ENCODE assay signal across 8 cellular contexts in genomic region chr1:15886613-15887167, GRCh38. TPM values are rescaled to one million over a fixed set of nuclear protein-coding genes. Genes with fewer than 3 reads are reported as not detected.
DNase-seq lines count a peak whose midpoint lies in the region; ATAC-seq, FAIRE-seq and TF ChIP-seq lines count a peak whose summit lies in the region.

No MANE protein-coding gene starts in this region.

- intact Hi-C loops in activated B cell treated with CpG ODN at 0.5 μM for 24 hours (cut with micrococcal nuclease): no loop called here

- CTCF ChIA-PET in activated B cell treated with CpG ODN at 0.5 μM for 24 hours (lab: Charles Lee): interaction anchor here (1.5 to 1.6 kb wide), 2 partner anchors 19 to 27 kb away, joined by 3 read pairs; no protein-coding TSS in a partner anchor

- POLR2A ChIA-PET in activated B cell treated with CpG ODN at 0.5 μM for 24 hours (lab: Charles Lee): interaction anchor here (0.5 to 3.2 kb wide), 11 partner anchors 36 to 486 kb away, joined by 3 to 28 read pairs (median 6); partner anchors contain the start of genes SPEN and ZBTB17

- peak overlapping the region; percentile 75 for H3K4me3 Mint-ChIP-seq in activated B cell treated with CpG ODN at 0.5 μM for 24 hours

- H3K27me3 Mint-ChIP-seq in activated B cell treated with CpG ODN at 0.5 μM for 24 hours: no peaks in the 10 kb centered on the region

- H3K27me3 ChIP-seq in iPS-15b (ENCODE audit: control insufficient read depth, insufficient read depth, low read length) (no peaks in the 10 kb centered on the region), small intestine (ENCODE audit: control insufficient read depth in 2 of 2, insufficient read depth in 2 of 2, low read length in 2 of 2) (no peaks in the 10 kb centered on the region)

- H3K4me3 ChIP-seq in iPS-15b (ENCODE audit: low read depth, low read length): peak overlapping the region; percentile 28
- peak overlapping the region in 1 of 2 donors; percentile 19 for H3K4me3 ChIP-seq in small intestine (ENCODE audit: low read depth in 1 of 2, low read length in 2 of 2)

- H3K4me1 ChIP-seq in iPS-15b (ENCODE audit: control insufficient read depth, insufficient read depth, low read length) (peaks cover 11% of the 10 kb centered on the region), small intestine (ENCODE audit: control insufficient read depth in 2 of 2, insufficient read depth in 1 of 2, low read depth in 1 of 2, low read length in 1 of 2) (peaks cover 2 to 4% of the 10 kb centered on the region in 2 donors)

- peaks cover 72% of the 10 kb centered on the region for H3K4me1 Mint-ChIP-seq in activated B cell treated with CpG ODN at 0.5 μM for 24 hours

- no peaks in the 10 kb centered on the region for H3K36me3 ChIP-seq in iPS-15b (ENCODE audit: control insufficient read depth, insufficient read depth, low read length)
- H3K36me3 ChIP-seq in small intestine (ENCODE audit: control insufficient read depth in 2 of 2, insufficient read depth in 2 of 2, low read length in 2 of 2): peaks cover 0 to 2% of the 10 kb centered on the region in 2 donors

- no peaks in the 10 kb centered on the region for H3K9me3 ChIP-seq in iPS-15b (ENCODE audit: control insufficient read depth, insufficient read depth, low read length)
- no peaks in the 10 kb centered on the region for H3K9me3 ChIP-seq in small intestine (ENCODE audit: control insufficient read depth, low read depth)

- no peak overlapping the region for H3K9ac ChIP-seq in iPS-15b (ENCODE audit: low read depth, low read length)

- FAIRE-seq in small intestine (lab: Jason Lieb, UNC): no peak

- WGBS in small intestine, 3 donors: 23 to 34% (median 30%) methylated on average over 4 of the region's 4 CpGs

- TF ChIP-seq CTCF in activated B cell treated with CpG ODN at 0.5 μM for 24 hours (IDR thresholded peaks at IDR 0.05): no peak

- DNase-seq in activated B cell treated with CpG ODN at 0.5 μM for 24 hours (no peak), small intestine (no peak), NCI-H1048 (lab: John Stamatoyannopoulos, UW) (no peak), OCI-M2 (lab: John Stamatoyannopoulos, UW; ENCODE audit: unreplicated experiment) (no peak), HuH-7.5 (ENCODE audit: low spot score) (no peak), amniotic stem cell (lab: John Stamatoyannopoulos, UW) (no peak)

- H3K27ac ChIP-seq in small intestine (ENCODE audit: low read depth in 1 of 2, low read length in 1 of 2): peak overlapping the region; percentile 45 to 96

- H3K36me3 Mint-ChIP-seq in activated B cell treated with CpG ODN at 0.5 μM for 24 hours (ENCODE audit: low read depth): peaks cover 18% of the 10 kb centered on the region

- H3K9me3 Mint-ChIP-seq in activated B cell treated with CpG ODN at 0.5 μM for 24 hours: no peaks in the 10 kb centered on the region

- ATAC-seq in GM21717 (IDR thresholded peaks at IDR 0.05; ENCODE audit: unreplicated experiment): peak; percentile 9
- no peak for ATAC-seq in activated B cell treated with CpG ODN at 0.5 μM for 24 hours (ENCODE audit: low read depth)

- H3K27ac Mint-ChIP-seq in activated B cell treated with CpG ODN at 0.5 μM for 24 hours: peak overlapping the region; percentile 87

RNA-seq across cellular contexts. Expression of gene SPEN, which starts 39.2 kb away (rescaled TPM):
- total RNA-seq in activated B cell treated with CpG ODN at 0.5 μM for 24 hours: 116 and 123 TPM in 2 replicates
- polyA plus RNA-seq in small intestine: 10 to 100 TPM; 12.2 to 19.0 (median 12.7) TPM
